21 cellular contexts compared by ENCODE assay signal in the genomic region with DNA sequence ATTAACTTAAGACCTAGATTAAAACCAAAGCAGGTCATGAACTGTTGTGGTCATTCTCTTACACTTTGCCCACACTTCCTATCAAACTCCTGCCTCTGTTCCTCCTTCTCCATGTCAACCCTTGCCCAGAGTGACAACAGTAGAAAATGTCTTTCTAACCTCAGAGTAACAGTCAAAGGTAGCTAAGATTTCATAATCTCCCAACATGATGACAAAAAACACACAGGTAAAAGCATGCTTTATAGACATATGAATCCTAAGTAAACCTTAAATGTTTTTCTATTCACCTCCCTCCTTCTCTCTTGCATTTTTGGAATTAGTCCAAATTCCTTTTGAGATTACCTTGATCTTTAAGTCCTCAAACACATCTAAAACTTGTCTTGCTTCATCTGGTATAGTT.
A peak's percentile ranks its signal among the peaks of the same experiment; 100 is the strongest.
DNase-seq lines count a peak whose midpoint lies in the region; ATAC-seq and TF ChIP-seq lines count a peak whose summit lies in the region.
"Had no signal": no experiment of that assay in that cellular context is flagged by ENCODE, and none has a peak within 500 bp of the region (broad histone marks: within the 10 kb centered on the region; RNA-seq: fewer than 3 reads in every experiment).

No MANE protein-coding gene starts in this region.

- no peaks in the 10 kb centered on the region for H3K27me3 ChIP-seq in KMS-11 (ENCODE audit: insufficient read depth, low read depth)
- H3K27me3 ChIP-seq in CD4-positive, alpha-beta T cell (ENCODE audit: control insufficient read depth, insufficient read depth, low read length) = no peaks in the 10 kb centered on the region
- H3K27me3 ChIP-seq: pancreas had no signal

- intact Hi-C loops in CD4-positive, alpha-beta T cell (cut with DNase I, micrococcal nuclease) = no loop called here

- H3K9me3 ChIP-seq in CD4-positive, alpha-beta T cell (ENCODE audit: control insufficient read depth, low read length) = no peaks in the 10 kb centered on the region
- H3K9me3 ChIP-seq: pancreas had no signal

- H3K4me1 ChIP-seq in KMS-11 (ENCODE audit: low read depth, poor library complexity, severe bottlenecking) = peaks cover 56% of the 10 kb centered on the region
- H3K4me1 ChIP-seq: pancreas had no signal

- peaks cover 0 to 5% of the 10 kb centered on the region in 2 donors for H3K27me3 Mint-ChIP-seq in stimulated activated naive B cell treated with anti-CD40 and anti-IgM and Interleukin-4, amounts not matched to agents 10 μg/mL and 1 μg/mL and 100 μg/mL, for 72 hours
- H3K27me3 Mint-ChIP-seq in CD4-positive, alpha-beta T cell = no peaks in the 10 kb centered on the region
- H3K27me3 Mint-ChIP-seq: activated naive CD4-positive, alpha-beta T cell treated with anti-CD3 and anti-CD28 coated beads, Interleukin-2, amount 50 U/mL, for 24 hours had no signal

- no peaks in the 10 kb centered on the region for H3K36me3 ChIP-seq in KMS-11 (ENCODE audit: insufficient read depth)
- H3K36me3 ChIP-seq: pancreas had no signal

- H3K4me2 ChIP-seq in KMS-11 = peak overlapping the region; percentile 65

- CTCF ChIA-PET in CD4-positive, alpha-beta T cell (lab: Charles Lee) = no interaction called here

- DNase-seq in NCI-H510A treated with DMSO at 0.1 percent for 48 hours (lab: John Stamatoyannopoulos, UW) = peak; percentile 3
- DNase-seq in NCI-H510A (lab: John Stamatoyannopoulos, UW) = no peak
- DNase-seq in stimulated activated naive B cell treated with anti-CD40 and anti-IgM and Interleukin-4, amounts not matched to agents 10 μg/mL and 1 μg/mL and 100 μg/mL, for 72 hours = no peak
- no peak for DNase-seq in AG08395 (ENCODE audit: low spot score)
- no peak for DNase-seq in D341Med (ENCODE audit: low spot score)
- DNase-seq in CD4-positive, alpha-beta T cell = no peak
- DNase-seq: activated CD4-positive, alpha-beta T cell treated with anti-CD3 and anti-CD28 coated beads for 48 hours; activated T-cell treated with anti-CD3 and anti-CD28 coated beads for 4 hours; C1 segment of cervical spinal cord; DMS79 treated with DMSO at 0.1 percent for 48 hours; NCI-H1694; NCI-H345; pancreas; stimulated activated CD4-positive, alpha-beta T cell treated with anti-CD3 and anti-CD28 coated beads, Interleukin-4, amount 100 ng/mL, for 1 hour; stimulated activated CD8-positive, alpha-beta memory T cell treated with anti-CD3 and anti-CD28 coated beads, Interleukin-4, amount 100 ng/mL, for 48 hours; T1000 had no signal

- POLR2A ChIA-PET in CD4-positive, alpha-beta T cell (lab: Charles Lee) = no interaction called here

- H3K9ac ChIP-seq in KMS-11 = peak overlapping the region; percentile 23; the same call in 1 of the 2 replicates

- H3K4me3 Mint-ChIP-seq in stimulated activated naive B cell treated with anti-CD40 and anti-IgM and Interleukin-4, amounts not matched to agents 10 μg/mL and 1 μg/mL and 100 μg/mL, for 72 hours = no peak overlapping the region
- no peak overlapping the region for H3K4me3 Mint-ChIP-seq in CD4-positive, alpha-beta T cell
- H3K4me3 Mint-ChIP-seq: activated naive CD4-positive, alpha-beta T cell treated with anti-CD3 and anti-CD28 coated beads, Interleukin-2, amount 50 U/mL, for 24 hours; brain had no signal

- no peaks in the 10 kb centered on the region for H4K20me1 ChIP-seq in KMS-11 (ENCODE audit: insufficient read depth)

- H2AFZ ChIP-seq in KMS-11 (ENCODE audit: low read depth) = no peak overlapping the region

- H3K4me3 ChIP-seq in KMS-11 (IDR thresholded peaks at IDR 0.05; ENCODE audit: insufficient read depth, low read depth, low read length) = no peak overlapping the region
- H3K4me3 ChIP-seq: pancreas had no signal

- peaks cover 0 to 4% of the 10 kb centered on the region in 2 donors for H3K36me3 Mint-ChIP-seq in stimulated activated naive B cell treated with anti-CD40 and anti-IgM and Interleukin-4, amounts not matched to agents 10 μg/mL and 1 μg/mL and 100 μg/mL, for 72 hours
- H3K36me3 Mint-ChIP-seq in CD4-positive, alpha-beta T cell (ENCODE audit: low read depth) = no peaks in the 10 kb centered on the region
- H3K36me3 Mint-ChIP-seq: activated naive CD4-positive, alpha-beta T cell treated with anti-CD3 and anti-CD28 coated beads, Interleukin-2, amount 50 U/mL, for 24 hours; brain had no signal

- peak overlapping the region; percentile 79 for H3K27ac ChIP-seq in KMS-11
- H3K27ac ChIP-seq in CD4-positive, alpha-beta T cell (ENCODE audit: low read depth, low read length) = no peak overlapping the region
- H3K27ac ChIP-seq: 22Rv1, pancreas had no signal

- H3K27ac Mint-ChIP-seq in stimulated activated naive B cell treated with anti-CD40 and anti-IgM and Interleukin-4, amounts not matched to agents 10 μg/mL and 1 μg/mL and 100 μg/mL, for 72 hours = no peak overlapping the region
- H3K27ac Mint-ChIP-seq in CD4-positive, alpha-beta T cell = no peak overlapping the region
- H3K27ac Mint-ChIP-seq: activated naive CD4-positive, alpha-beta T cell treated with anti-CD3 and anti-CD28 coated beads, Interleukin-2, amount 50 U/mL, for 24 hours; brain had no signal

- H3K9me3 Mint-ChIP-seq in stimulated activated naive B cell treated with anti-CD40 and anti-IgM and Interleukin-4, amounts not matched to agents 10 μg/mL and 1 μg/mL and 100 μg/mL, for 72 hours = peaks cover 0 to 4% of the 10 kb centered on the region in 2 donors
- peaks cover 5% of the 10 kb centered on the region for H3K9me3 Mint-ChIP-seq in CD4-positive, alpha-beta T cell

- TF ChIP-seq CTCF in KMS-11 (conservative IDR thresholded peaks at IDR 0.05; ENCODE audit: low read depth, low read length) = no peak
- no peak for TF ChIP-seq CTCF in CD4-positive, alpha-beta T cell (IDR thresholded peaks at IDR 0.05)

- H3K79me2 ChIP-seq in KMS-11 (ENCODE audit: insufficient read depth, low read depth) = no peaks in the 10 kb centered on the region

- ATAC-seq in HG02852 (IDR thresholded peaks at IDR 0.05; ENCODE audit: unreplicated experiment) = peak; percentile 30
- ATAC-seq in stimulated activated naive B cell treated with anti-CD40 and anti-IgM and Interleukin-4, amounts not matched to agents 10 μg/mL and 1 μg/mL and 100 μg/mL, for 72 hours (replicated peaks) = peak; percentile 27 to 28
- ATAC-seq in CD4-positive, alpha-beta T cell (ENCODE audit: poor library complexity) = no peak

- peaks cover 11 to 26% of the 10 kb centered on the region in 2 donors for H3K4me1 Mint-ChIP-seq in stimulated activated naive B cell treated with anti-CD40 and anti-IgM and Interleukin-4, amounts not matched to agents 10 μg/mL and 1 μg/mL and 100 μg/mL, for 72 hours
- H3K4me1 Mint-ChIP-seq in CD4-positive, alpha-beta T cell (ENCODE audit: low read depth) = no peaks in the 10 kb centered on the region
- H3K4me1 Mint-ChIP-seq: activated naive CD4-positive, alpha-beta T cell treated with anti-CD3 and anti-CD28 coated beads, Interleukin-2, amount 50 U/mL, for 24 hours; brain had no signal
